Comparison of ENCODE assay signal across 1 cellular context in genomic region chr17:61196799-61197198, GRCh38.
A peak's percentile ranks its signal among the peaks of the same experiment; 100 is the strongest.
TF ChIP-seq lines count a peak whose summit lies in the region.

No MANE protein-coding gene starts in this region.

TF ChIP-seq in SK-N-SH treated with all-trans-retinoic acid at 6 μM for 48 hours, 23 proteins besides CTCF, POLR2A, EP300 and RAD21 (continued from another document):
- no peak for TF ChIP-seq TSHZ2 (CRISPR knock-in tag; IDR thresholded peaks at IDR 0.05)
- peak; percentile 86 for TF ChIP-seq ZNF565 (CRISPR knock-in tag; conservative IDR thresholded peaks at IDR 0.05; ENCODE audit: low read depth)
- 0 out of 2 replicates have a peak, but pooled peaks have one; percentile 63 for TF ChIP-seq ARNTL (CRISPR knock-in tag; IDR thresholded peaks at IDR 0.05; ENCODE audit: borderline replicate concordance, low read depth)
- TF ChIP-seq ZC3H10 (CRISPR knock-in tag; IDR thresholded peaks at IDR 0.05), result no peak
- peak; percentile 59; the same call in 1 of the 2 replicates for TF ChIP-seq ZNF8 (CRISPR knock-in tag; IDR thresholded peaks at IDR 0.05)
- TF ChIP-seq ISL1 (CRISPR knock-in tag; IDR thresholded peaks at IDR 0.05), result peak; percentile 42
- TF ChIP-seq PPARA (CRISPR knock-in tag; IDR thresholded peaks at IDR 0.05; ENCODE audit: borderline replicate concordance), result no peak
- TF ChIP-seq RARB (CRISPR knock-in tag; IDR thresholded peaks at IDR 0.05), result no peak
- no peak for TF ChIP-seq BACH2 (CRISPR knock-in tag; IDR thresholded peaks at IDR 0.05; ENCODE audit: borderline replicate concordance)
- TF ChIP-seq OSR1 (CRISPR knock-in tag; IDR thresholded peaks at IDR 0.05), result no peak
TF ChIP-seq in SK-N-SH treated with all-trans-retinoic acid at 6 μM for 48 hours: peak in this region for 8.
